8 cellular contexts compared by ENCODE assay signal in genomic region chr10:77925795-77926565, GRCh38. TPM values are rescaled to one million over a fixed set of nuclear protein-coding genes. Genes with fewer than 3 reads are reported as not detected.
DNase-seq lines count a peak whose midpoint lies in the region; ATAC-seq and TF ChIP-seq lines count a peak whose summit lies in the region.

No MANE protein-coding gene starts in this region.

- peaks cover 26% of the 10 kb centered on the region for H3K4me1 ChIP-seq in Caco-2
- peaks cover 21% of the 10 kb centered on the region for H3K4me1 ChIP-seq in osteoblast (ENCODE audit: insufficient read depth, low read length)

- peak overlapping the region; percentile 99 for H3K4me2 ChIP-seq in osteoblast (ENCODE audit: insufficient read depth, low read length)

- peak overlapping the region; percentile 74 for H3K27ac Mint-ChIP-seq in Caco-2 (ENCODE audit: unreplicated experiment)

- no peak; the same call in 1 of the 2 replicates for TF ChIP-seq EP300 in Ishikawa (IDR thresholded peaks at IDR 0.05; ENCODE audit: borderline replicate concordance)

- H3K4me1 Mint-ChIP-seq in Caco-2 (ENCODE audit: low read depth, unreplicated experiment): peaks cover 36% of the 10 kb centered on the region

- peak overlapping the region; percentile 83 for H2AFZ ChIP-seq in osteoblast (ENCODE audit: low read length)

- peaks cover 6% of the 10 kb centered on the region for H3K36me3 Mint-ChIP-seq in Caco-2 (ENCODE audit: insufficient read depth, unreplicated experiment)

- ATAC-seq in GM19467 (IDR thresholded peaks at IDR 0.05; ENCODE audit: unreplicated experiment): no peak

- DNase-seq in Caco-2: peak; percentile 62 to 68
- DNase-seq in GM20000 (ENCODE audit: low spot score): peak; percentile 77
- peak; percentile 33 for DNase-seq in activated gamma-delta T cell (lab: John Stamatoyannopoulos, UW)
- peak in 40 of 42 donors; percentile 6 to 71 (median 42) for DNase-seq in head of caudate nucleus
- DNase-seq in osteoblast (ENCODE audit: insufficient read length, low spot score, missing footprints): peak; percentile 96
- DNase-seq in effector CD4-positive, alpha-beta T cell: no peak

- intact Hi-C loops in Caco-2 (cut with micrococcal nuclease; ENCODE audit: unreplicated experiment) (loop anchor here (2.0 kb wide), 2 partner anchors 37 to 77 kb away; no protein-coding TSS in a partner anchor), head of caudate nucleus (cut with DNase I) (loop anchor here (5.0 kb wide), 1 partner anchor 79 kb away; no protein-coding TSS in a partner anchor)

- POLR2A ChIA-PET in Caco-2 (lab: Charles Lee): no interaction called here

- peak overlapping the region; percentile 93 for H3K4me3 ChIP-seq in Caco-2 (ENCODE audit: low read depth, low read length)
- peak overlapping the region; percentile 84 for H3K4me3 ChIP-seq in osteoblast (ENCODE audit: insufficient read depth, low read length)

- H3K36me3 ChIP-seq in Caco-2 (ENCODE audit: control insufficient read depth, insufficient read depth, low read length) (no peaks in the 10 kb centered on the region; the same call in 1 of the 2 replicates), osteoblast (ENCODE audit: insufficient read depth, low read length) (peaks cover 5% of the 10 kb centered on the region)

- H3K4me3 Mint-ChIP-seq in Caco-2 (ENCODE audit: unreplicated experiment): peak overlapping the region; percentile 89

- H3K9me3 Mint-ChIP-seq in Caco-2 (ENCODE audit: unreplicated experiment): no peaks in the 10 kb centered on the region

- H3K27me3 ChIP-seq in Caco-2 (replicated peaks; ENCODE audit: control insufficient read depth, insufficient read depth, low read length) (no peaks in the 10 kb centered on the region), osteoblast (ENCODE audit: insufficient read depth, low read length) (peaks cover 16% of the 10 kb centered on the region)

- no TSS peak for BruUV-seq in Caco-2 (replicated peaks; lab: Mats Ljungman, UMichigan)

- CTCF ChIA-PET in Caco-2 (lab: Charles Lee): interaction anchor here (0.5 to 1.5 kb wide), 3 partner anchors 14 to 56 kb away, joined by 3 to 4 read pairs (median 3); no protein-coding TSS in a partner anchor

- H3K27me3 Mint-ChIP-seq in Caco-2 (ENCODE audit: insufficient read depth, unreplicated experiment): no peaks in the 10 kb centered on the region

- TF ChIP-seq RAD21 in Ishikawa (IDR thresholded peaks at IDR 0.05; ENCODE audit: low read depth): peak; percentile 8; the same call in 1 of the 2 replicates

- TF ChIP-seq CTCF in Caco-2 (IDR thresholded peaks at IDR 0.05; ENCODE audit: insufficient read depth in 1 of 2, low read depth in 1 of 2, low read length in 1 of 2, severe bottlenecking in 1 of 2, unreplicated experiment in 1 of 2) (no peak), GM20000 (IDR thresholded peaks at IDR 0.05; ENCODE audit: extremely low read depth, missing control alignments) (no peak), osteoblast (IDR thresholded peaks at IDR 0.05; ENCODE audit: extremely low read depth, low read depth, low read length) (no peak)

- H3K27ac ChIP-seq in osteoblast (ENCODE audit: low read depth, low read length): peak overlapping the region; percentile 48

- H3K9me3 ChIP-seq in Caco-2 (no peaks in the 10 kb centered on the region), osteoblast (ENCODE audit: low read depth, low read length) (no peaks in the 10 kb centered on the region)

- H4K20me1 ChIP-seq in osteoblast (ENCODE audit: insufficient read depth, low read length): peaks cover 43% of the 10 kb centered on the region

- peaks cover 48% of the 10 kb centered on the region for H3K79me2 ChIP-seq in osteoblast (ENCODE audit: insufficient read depth, low read length)

TF ChIP-seq in Ishikawa, 13 proteins besides CTCF, POLR2A, EP300 and RAD21:
- peak; percentile 73 for TF ChIP-seq MAX (IDR thresholded peaks at IDR 0.05)
- peak; percentile 47 for TF ChIP-seq NFIC (IDR thresholded peaks at IDR 0.05)
- TF ChIP-seq TAF1 (IDR thresholded peaks at IDR 0.05; ENCODE audit: low read depth): peak; percentile 45; the same call in 1 of the 2 replicates
- 0 out of 2 replicates have a peak, but pooled peaks have one; percentile 71 for TF ChIP-seq YY1 (IDR thresholded peaks at IDR 0.05; ENCODE audit: low read depth)
- no peak for TF ChIP-seq TCF12 (IDR thresholded peaks at IDR 0.05; ENCODE audit: low read depth)
- no peak for TF ChIP-seq ZBTB7A (IDR thresholded peaks at IDR 0.05; ENCODE audit: low read depth)
TF ChIP-seq in Ishikawa: peak in this region for 4.

RNA-seq across cellular contexts. Expression of gene DLG5, which starts 0.6 kb away (rescaled TPM):
- total RNA-seq in Caco-2 (2022): 65.9 and 69.7 TPM in 2 replicates
- total RNA-seq in osteoblast: 51.4 and 51.6 TPM in 2 replicates
